8 cellular contexts compared by ENCODE assay signal in genomic region chr12:8913702-8914032, GRCh38. TPM values are rescaled to one million over a fixed set of nuclear protein-coding genes. Genes with fewer than 3 reads are reported as not detected.
DNase-seq lines count a peak whose midpoint lies in the region; ATAC-seq, FAIRE-seq and TF ChIP-seq lines count a peak whose summit lies in the region.

No MANE protein-coding gene starts in this region.

- H2BK15ac ChIP-seq in IMR-90 (ENCODE audit: low read depth, low read length): peak overlapping the region; percentile 45; the same call in 2 of the 3 replicates

- peak overlapping the region; percentile 100 for H3K27ac ChIP-seq in IMR-90 (ENCODE audit: insufficient read depth, low read length)
- H3K27ac ChIP-seq in K562 (ENCODE audit: extremely low read depth, low read depth, low read length): peak overlapping the region; percentile 57; the same call in 2 of the 3 replicates
- H3K27ac ChIP-seq in mesodermal cell (ENCODE audit: low read depth, low read length, severe bottlenecking): peak overlapping the region; percentile 97

- in situ Hi-C loops in IMR-90 (cut with MboI; ENCODE audit: low sequenced_read_pairs): no loop called here
- in situ Hi-C loops in K562 (cut with MboI): no loop called here

- peak overlapping the region; percentile 92 for H2BK5ac ChIP-seq in IMR-90 (ENCODE audit: low read depth, low read length, poor library complexity, severe bottlenecking)

- H3K27me3 ChIP-seq in IMR-90 (ENCODE audit: control insufficient read depth, insufficient read depth, low read length) (no peaks in the 10 kb centered on the region), K562 (ENCODE audit: control insufficient read depth in 2 of 2, insufficient read depth in 2 of 2, low read length in 2 of 2) (no peaks in the 10 kb centered on the region)

- no peak overlapping the region for H2BK20ac ChIP-seq in IMR-90 (ENCODE audit: low read depth, low read length)

- dilution Hi-C loops in IMR-90 (cut with HindIII; ENCODE audit: low sequenced_read_pairs, unreplicated experiment): no loop called here

- H3K9me1 ChIP-seq in IMR-90 (ENCODE audit: insufficient read depth, low read length) (peaks cover 9% of the 10 kb centered on the region), K562 (ENCODE audit: control insufficient read depth, insufficient read depth, low read length) (no peaks in the 10 kb centered on the region)

- DNase-seq in AG10803 (ENCODE audit: low read depth) (peak; percentile 5), IMR-90 (no peak), K562 (ENCODE audit: extremely low read depth in 1 of 4, low spot score in 3 of 4) (no peak), GM10248 (ENCODE audit: extremely low spot score) (no peak)

- peak overlapping the region; percentile 60; the same call in 1 of the 2 replicates for H4K5ac ChIP-seq in IMR-90 (ENCODE audit: low read depth, low read length)

- no peak for FAIRE-seq in K562 (lab: Jason Lieb, UNC)

- peak overlapping the region; percentile 77 to 86 for H4K8ac ChIP-seq in IMR-90 (ENCODE audit: low read depth in 2 of 2, low read length in 2 of 2)

- H3K79me2 ChIP-seq in K562 (ENCODE audit: control insufficient read depth, insufficient read depth, low read length): peaks cover 7% of the 10 kb centered on the region; the same call in 2 of the 3 replicates

- H3K4ac ChIP-seq in IMR-90 (ENCODE audit: low read depth, low read length): peak overlapping the region; percentile 75; the same call in 1 of the 2 replicates

- H2BK120ac ChIP-seq in IMR-90 (ENCODE audit: low read depth, low read length): peak overlapping the region; percentile 61

- TF ChIP-seq RAD21 in IMR-90 (IDR thresholded peaks at IDR 0.05; ENCODE audit: low read length) (no peak), K562 (CRISPR knock-in tag; conservative IDR thresholded peaks at IDR 0.05 in 1 of 2, IDR thresholded peaks at IDR 0.05 in 1 of 2) (no peak)

- TF ChIP-seq POLR2A in IMR-90 (IDR thresholded peaks at IDR 0.05; ENCODE audit: low read depth, low read length) (no peak), K562 (conservative IDR thresholded peaks at IDR 0.05) (no peak)

- BruUV-seq in IMR-90 (replicated peaks; lab: Mats Ljungman, UMichigan) (no TSS peak), K562 (replicated peaks; lab: Mats Ljungman, UMichigan) (TSS peak; percentile 76)

- H4K20me1 ChIP-seq in IMR-90 (ENCODE audit: insufficient read depth, low read length) (no peaks in the 10 kb centered on the region), K562 (replicated peaks; ENCODE audit: control insufficient read depth, insufficient read depth, low read length) (no peaks in the 10 kb centered on the region)

- no peaks in the 10 kb centered on the region for H3K9me3 ChIP-seq in IMR-90 (ENCODE audit: control insufficient read depth, insufficient read depth, low read length)
- H3K9me3 ChIP-seq in K562 (replicated peaks; ENCODE audit: control insufficient read depth, insufficient read depth, low read depth, low read length): no peaks in the 10 kb centered on the region
- no peaks in the 10 kb centered on the region for H3K9me3 ChIP-seq in mesodermal cell (ENCODE audit: control insufficient read depth, low read length)

- POLR2A ChIA-PET in IMR-90 (lab: Charles Lee; ENCODE audit: unreplicated experiment): no interaction called here
- POLR2A ChIA-PET in K562 (lab: Yijun Ruan, JAX): interaction anchor here (0.6 kb wide), 1 partner anchor 23 kb away, joined by 3 read pairs; no protein-coding TSS in a partner anchor
- POLR2A ChIA-PET in GM10248 (lab: Yijun Ruan, JAX): no interaction called here

- CTCF ChIA-PET in IMR-90 (lab: Yijun Ruan, JAX) (interaction anchor here (0.6 to 1.1 kb wide), 3 partner anchors 23 to 202 kb away, joined by 3 to 4 read pairs (median 4); partner anchors contain the start of gene M6PR), K562 (lab: Yijun Ruan, JAX; ENCODE audit: low intra/inter-chr PET ratio) (no interaction called here), GM10248 (lab: Yijun Ruan, JAX) (interaction anchor here (1.5 to 3.4 kb wide), 4 partner anchors 23 to 305 kb away, joined by 4 to 12 read pairs (median 10); partner anchors contain the start of gene M6PR)

- no peak for ATAC-seq in IMR-90 (ENCODE audit: low read depth)
- ATAC-seq in K562: no peak
- ATAC-seq in HG03039 (IDR thresholded peaks at IDR 0.05; ENCODE audit: unreplicated experiment): no peak
- ATAC-seq in HG03520 (IDR thresholded peaks at IDR 0.05; ENCODE audit: unreplicated experiment): no peak
- ATAC-seq in HG03045 (IDR thresholded peaks at IDR 0.05; ENCODE audit: unreplicated experiment): no peak

- intact Hi-C loops in IMR-90 (cut with micrococcal nuclease): loop anchor here (2.0 kb wide), 1 partner anchor 35 kb away; the partner anchor contains the start of gene M6PR
- intact Hi-C loops in K562 (cut with micrococcal nuclease): no loop called here

- H3K4me3 ChIP-seq in AG10803 (ENCODE audit: low read length) (peak overlapping the region; percentile 70), IMR-90 (ENCODE audit: insufficient read depth, low read depth, low read length) (peak overlapping the region; percentile 76), K562 (peak overlapping the region; percentile 55), mesodermal cell (ENCODE audit: extremely low read depth, insufficient read depth, low read length, poor library complexity, severe bottlenecking) (peak overlapping the region; percentile 58)

- H3K9ac ChIP-seq in IMR-90 (ENCODE audit: low read depth, low read length) (peak overlapping the region; percentile 98), K562 (ENCODE audit: insufficient read depth in 1 of 2, low read depth in 2 of 2, low read length in 2 of 2) (peak overlapping the region; percentile 66 to 68; a peak in 3 of 4 replicates)

- peaks cover 7 to 28% of the 10 kb centered on the region in 2 experiments for H3K79me1 ChIP-seq in IMR-90 (ENCODE audit: low read depth in 1 of 2, low read length in 2 of 2)

- 0% methylated on average over 3 of the region's 6 CpGs; no CpG with 5 or more reads in 1 of the 2 experiments for WGBS in IMR-90 (ENCODE audit: extremely low coverage in 2 of 2, insufficient read length in 1 of 2), 2 experiments
- 49% methylated on average over 6 of the region's 6 CpGs for WGBS in K562 (ENCODE audit: insufficient coverage, low coverage, missing lambda C conversion rate)
- WGBS in mesodermal cell (ENCODE audit: insufficient coverage in 2 of 2), 2 experiments: 0 to 7% methylated on average over 3 to 4 of the region's 6 CpGs

- H2AK9ac ChIP-seq in IMR-90 (replicated peaks; ENCODE audit: low read depth, low read length, poor library complexity): no peak overlapping the region

- peak overlapping the region; percentile 94 for H2AFZ ChIP-seq in IMR-90 (replicated peaks; ENCODE audit: low read length, poor library complexity)
- H2AFZ ChIP-seq in K562 (ENCODE audit: low read depth, low read length): peak overlapping the region; percentile 98

- peak overlapping the region; percentile 55 for H3K14ac ChIP-seq in IMR-90 (replicated peaks; ENCODE audit: low read depth, low read length)

- H3K23ac ChIP-seq in IMR-90 (ENCODE audit: low read depth, low read length): peak overlapping the region; percentile 78

- H3K4me1 ChIP-seq in IMR-90 (ENCODE audit: control insufficient read depth, insufficient read depth, low read length) (peaks cover 2% of the 10 kb centered on the region), K562 (replicated peaks in 1 of 2; ENCODE audit: control insufficient read depth in 2 of 2, insufficient read depth in 2 of 2, low read length in 2 of 2) (peaks cover 6 to 23% of the 10 kb centered on the region in 2 experiments; a peak in 4 of 5 replicates), mesodermal cell (ENCODE audit: control insufficient read depth, insufficient read depth, low read length, poor library complexity, severe bottlenecking) (peaks cover 15% of the 10 kb centered on the region)

- H3K18ac ChIP-seq in IMR-90 (ENCODE audit: low read depth, low read length): peak overlapping the region; percentile 73; the same call in 1 of the 2 replicates

- H4K91ac ChIP-seq in IMR-90 (ENCODE audit: insufficient read depth, low read depth, low read length): peak overlapping the region; percentile 64

- H3K4me2 ChIP-seq in IMR-90 (ENCODE audit: low read depth, low read length) (peak overlapping the region; percentile 78), K562 (ENCODE audit: insufficient read depth, low read length) (peak overlapping the region; percentile 76)

- no peak for TF ChIP-seq CTCF in AG10803 (conservative IDR thresholded peaks at IDR 0.05; ENCODE audit: low read length)
- no peak for TF ChIP-seq CTCF in IMR-90 (conservative IDR thresholded peaks at IDR 0.05; ENCODE audit: low read depth, low read length)
- TF ChIP-seq CTCF in K562 (IDR thresholded peaks at IDR 0.05 in 2 of 3, conservative IDR thresholded peaks at IDR 0.05 in 1 of 3; ENCODE audit: insufficient read depth in 2 of 3, low read depth in 1 of 3, low read length in 3 of 3): no peak
- no peak for TF ChIP-seq CTCF in GM10248 (IDR thresholded peaks at IDR 0.05; ENCODE audit: control extremely low read depth, extremely low read depth, low read depth, missing control alignments)

- H3K56ac ChIP-seq in IMR-90 (ENCODE audit: extremely low read depth, insufficient read depth, low read length): peak overlapping the region; percentile 89

- peaks cover 2% of the 10 kb centered on the region; the same call in 1 of the 2 replicates for H3K36me3 ChIP-seq in IMR-90 (ENCODE audit: control insufficient read depth, insufficient read depth, low read length)
- H3K36me3 ChIP-seq in K562 (ENCODE audit: control insufficient read depth, insufficient read depth, low read length): no peaks in the 10 kb centered on the region
- peaks cover 4% of the 10 kb centered on the region for H3K36me3 ChIP-seq in mesodermal cell (ENCODE audit: control insufficient read depth, insufficient read depth, low read length)

- no peak for TF ChIP-seq EP300 in K562 (IDR thresholded peaks at IDR 0.05; ENCODE audit: low read length)

- no peak overlapping the region for H2AK5ac ChIP-seq in IMR-90 (ENCODE audit: low read depth, low read length)

RNA-seq across cellular contexts. Expression of gene PHC1, which starts 0.6 kb away (rescaled TPM):
- 9.1 and 9.7 TPM in 2 replicates for total RNA-seq in IMR-90 (2012; rRNA removed)
- 23.1 and 24.4 TPM in 2 replicates for polyA plus RNA-seq in IMR-90 (2012; rRNA removed)
- polyA plus RNA-seq in IMR-90 (2012; cell fraction: cytosol; rRNA removed): 6.6 and 15.8 TPM in 2 replicates
- polyA plus RNA-seq in IMR-90 (2012; cell fraction: nucleus; rRNA removed; ENCODE audit: low replicate concordance): 149 and 169 TPM in 2 replicates
- total RNA-seq in K562 (2011; cell fraction: chromatin; rRNA removed; ENCODE audit: low replicate concordance): 40.7 and 46.4 TPM in 2 replicates
- total RNA-seq in K562 (2011; cell fraction: nucleolus; rRNA removed): 17.3 and 17.8 TPM in 2 replicates
- total RNA-seq in K562 (2011; cell fraction: nucleoplasm; rRNA removed): 23.5 and 24.1 TPM in 2 replicates
- total RNA-seq in K562 (2014; rRNA removed): 6.9 and 8.3 TPM in 2 replicates
- 4.2 and 5.6 TPM in 2 replicates for total RNA-seq in K562 (2014; rRNA removed; fragmentation: Illumina TruSeq; extraction: Trizol)
- 4.7 and 6.2 TPM in 2 replicates for total RNA-seq in K562 (2015; rRNA removed; fragmentation: Illumina TruSeq; extraction: Trizol)
- 9.3 and 10.0 TPM in 2 replicates for total RNA-seq in K562 (2021)
- 13.7 and 15.7 TPM in 2 replicates for polyA plus RNA-seq in K562 (2011; rRNA removed)
- polyA plus RNA-seq in K562 (2011; cell fraction: cytosol; rRNA removed): 13.8 and 22.3 TPM in 2 replicates
- polyA plus RNA-seq in K562 (2011; cell fraction: nucleus; rRNA removed): 74.7 and 89.9 TPM in 2 replicates
- 10.5 and 21.6 TPM in 2 replicates for polyA plus RNA-seq in K562 (2012)
- 11.6 and 12.7 TPM in 2 replicates for polyA plus RNA-seq in K562 (2014; fragmentation: Illumina TruSeq; extraction: Trizol)
- 1 to 10 TPM; 1.9 to 2.5 TPM for polyA plus RNA-seq in K562 (2014; fragmentation: Nextera tagmentation; extraction: Ambion mirVana)
- polyA plus RNA-seq in K562 (2014; rRNA removed): 7.2 and 11.8 TPM in 2 replicates
- 5.6 and 6.9 TPM in 2 replicates for polyA minus RNA-seq in K562 (2011; rRNA and poly(A)+ RNA removed)
- 5.6 and 7.0 TPM in 2 replicates for polyA minus RNA-seq in K562 (2011; cell fraction: cytosol; rRNA and poly(A)+ RNA removed)
- 6.8 and 7.1 TPM in 2 replicates for polyA minus RNA-seq in K562 (2011; cell fraction: nucleus; rRNA and poly(A)+ RNA removed)
- polyA plus RNA-seq in mesodermal cell (2013, experiment 1 of 2): 70.3 TPM
- 57.2 TPM for polyA plus RNA-seq in mesodermal cell (2013, experiment 2 of 2)

RNA-seq across cellular contexts. Expression of gene M6PR, which starts 35.8 kb away (rescaled TPM):
- total RNA-seq in IMR-90 (2012; rRNA removed) (118 and 140 TPM in 2 replicates), K562 (2014; rRNA removed) (134 and 163 TPM in 2 replicates), K562 (2014; rRNA removed; fragmentation: Illumina TruSeq; extraction: Trizol) (109 and 112 TPM in 2 replicates), K562 (2015; rRNA removed; fragmentation: Illumina TruSeq; extraction: Trizol) (150 and 159 TPM in 2 replicates), K562 (2021) (106 and 107 TPM in 2 replicates)
- polyA plus RNA-seq in IMR-90 (2012; rRNA removed) (71.1 and 86.6 TPM in 2 replicates), K562 (2011; rRNA removed) (109 and 117 TPM in 2 replicates), K562 (2014; fragmentation: Illumina TruSeq; extraction: Trizol) (119 and 129 TPM in 2 replicates), K562 (2014; fragmentation: Nextera tagmentation; extraction: Ambion mirVana) (100 to 1,000 TPM in 1 of 2 experiments, 10 to 100 TPM in 1; 86.8 to 133 TPM), K562 (2014; rRNA removed) (78.6 and 93.3 TPM in 2 replicates)
- polyA plus RNA-seq in IMR-90 (2012; cell fraction: cytosol; rRNA removed): 28.0 and 38.3 TPM in 2 replicates
- 24.1 and 115 TPM in 2 replicates for polyA plus RNA-seq in IMR-90 (2012; cell fraction: nucleus; rRNA removed; ENCODE audit: low replicate concordance)
- total RNA-seq in K562 (2011; cell fraction: chromatin; rRNA removed; ENCODE audit: low replicate concordance): 128 and 134 TPM in 2 replicates
- 168 and 169 TPM in 2 replicates for total RNA-seq in K562 (2011; cell fraction: nucleolus; rRNA removed)
- 191 and 215 TPM in 2 replicates for total RNA-seq in K562 (2011; cell fraction: nucleoplasm; rRNA removed)
- 79.5 and 97.0 TPM in 2 replicates for polyA plus RNA-seq in K562 (2011; cell fraction: cytosol; rRNA removed)
- polyA plus RNA-seq in K562 (2011; cell fraction: nucleus; rRNA removed): 168 and 179 TPM in 2 replicates
- polyA plus RNA-seq in K562 (2012): 128 and 148 TPM in 2 replicates
- 123 and 174 TPM in 2 replicates for polyA minus RNA-seq in K562 (2011; rRNA and poly(A)+ RNA removed)
- polyA minus RNA-seq in K562 (2011; cell fraction: cytosol; rRNA and poly(A)+ RNA removed): 25.2 and 75.9 TPM in 2 replicates
- 38.6 and 68.9 TPM in 2 replicates for polyA minus RNA-seq in K562 (2011; cell fraction: nucleus; rRNA and poly(A)+ RNA removed)
- 103 TPM for polyA plus RNA-seq in mesodermal cell (2013, experiment 1 of 2)
- polyA plus RNA-seq in mesodermal cell (2013, experiment 2 of 2): 93.1 TPM
